In genomic region chr3:50652709-50653108, GRCh38 we compare ENCODE assay signal across 8 cellular contexts. TPM values are rescaled to one million over a fixed set of nuclear protein-coding genes. Genes with fewer than 3 reads are reported as not detected.
DNase-seq lines count a peak whose midpoint lies in the region; ATAC-seq and TF ChIP-seq lines count a peak whose summit lies in the region.

No MANE protein-coding gene starts in this region.

- BruUV-seq in Calu3 (replicated peaks; lab: Mats Ljungman, UMichigan), result no TSS peak

- H3K4me1 ChIP-seq in Karpas-422 (ENCODE audit: low read length) (no peaks in the 10 kb centered on the region), gastrocnemius medialis (peaks cover 27 to 32% of the 10 kb centered on the region in 2 donors), mesenchymal stem cell (ENCODE audit: control insufficient read depth, insufficient read depth, low read depth, low read length) (peaks cover 3% of the 10 kb centered on the region), sigmoid colon (peaks cover 0 to 18% (median 12%) of the 10 kb centered on the region in 4 donors)

- peak; percentile 76 for TF ChIP-seq CTCF in Calu3 (IDR thresholded peaks at IDR 0.05; ENCODE audit: unreplicated experiment)
- peak; percentile 42 to 83 (median 71) for TF ChIP-seq CTCF in gastrocnemius medialis (IDR thresholded peaks at IDR 0.05 in 4 of 5, conservative IDR thresholded peaks at IDR 0.05 in 1 of 5)
- TF ChIP-seq CTCF in omental fat pad (IDR thresholded peaks at IDR 0.05), result no peak
- TF ChIP-seq CTCF in sigmoid colon (IDR thresholded peaks at IDR 0.05), result peak in 1 of 4 experiments; percentile 18

- H3K79me2 ChIP-seq in Karpas-422 (ENCODE audit: low read length), result no peaks in the 10 kb centered on the region

- H3K4ac ChIP-seq in mesenchymal stem cell (ENCODE audit: low read depth in 1 of 2, low read length in 2 of 2), result no peak overlapping the region

- CTCF ChIA-PET in Calu3 (lab: Charles Lee), result interaction anchor here (0.6 to 3.2 kb wide), 11 partner anchors 14 to 63 kb away, joined by 3 to 56 read pairs (median 4); partner anchors contain the start of genes CISH and MAPKAPK3
- CTCF ChIA-PET in activated CD8-positive, alpha-beta T cell treated with anti-CD3 and anti-CD28 coated beads, Interleukin-2, amount 10 ng/mL, durations not matched to agents 7 days and 5 days (lab: Charles Lee), result interaction anchor here (0.7 to 9.6 kb wide), 16 partner anchors 10 to 101 kb away, joined by 3 to 219 read pairs (median 5); partner anchors contain the start of genes CISH, HEMK1 and MAPKAPK3

- peak; percentile 72 for ATAC-seq in activated CD8-positive, alpha-beta T cell treated with anti-CD3 and anti-CD28 coated beads, Interleukin-2, amount 10 ng/mL, durations not matched to agents 7 days and 5 days
- ATAC-seq in gastrocnemius medialis, result peak; percentile 42 to 60
- no peak for ATAC-seq in omental fat pad (ENCODE audit: low FRiP score)

- H3K4me3 Mint-ChIP-seq in Calu3 (ENCODE audit: low read depth, unreplicated experiment), result no peak overlapping the region
- H3K4me3 Mint-ChIP-seq in activated CD8-positive, alpha-beta T cell treated with anti-CD3 and anti-CD28 coated beads, Interleukin-2, amount 10 ng/mL, durations not matched to agents 7 days and 5 days, result no peak overlapping the region

- no peak overlapping the region for H3K4me3 ChIP-seq in Karpas-422 (ENCODE audit: low read length)
- no peak overlapping the region for H3K4me3 ChIP-seq in gastrocnemius medialis
- no peak overlapping the region for H3K4me3 ChIP-seq in mesenchymal stem cell (ENCODE audit: insufficient read depth in 1 of 2, low read depth in 1 of 2, low read length in 2 of 2)
- no peak overlapping the region for H3K4me3 ChIP-seq in sigmoid colon

- H3K9me2 ChIP-seq in Karpas-422 (replicated peaks; ENCODE audit: insufficient read depth, low read length), result no peaks in the 10 kb centered on the region

- no peak overlapping the region for H2AFZ ChIP-seq in Karpas-422 (ENCODE audit: low read length)
- no peak overlapping the region for H2AFZ ChIP-seq in mesenchymal stem cell (ENCODE audit: low read depth, low read length)

- no peaks in the 10 kb centered on the region for H3K36me3 ChIP-seq in Karpas-422 (ENCODE audit: insufficient read depth, low read length)
- peaks cover 0 to 12% of the 10 kb centered on the region in 2 donors for H3K36me3 ChIP-seq in gastrocnemius medialis
- H3K36me3 ChIP-seq in mesenchymal stem cell (ENCODE audit: control insufficient read depth in 1 of 2, insufficient read depth in 2 of 2, low read depth in 1 of 2, low read length in 2 of 2), result peaks cover 14 to 28% of the 10 kb centered on the region in 2 experiments
- peaks cover 0 to 6% (median 0%) of the 10 kb centered on the region in 4 donors for H3K36me3 ChIP-seq in sigmoid colon

- H3K4me2 ChIP-seq in Karpas-422 (ENCODE audit: low read depth, low read length, poor library complexity, severe bottlenecking) (no peak overlapping the region), mesenchymal stem cell (ENCODE audit: low read length, poor library complexity, severe bottlenecking) (no peak overlapping the region)

- H3K14ac ChIP-seq in mesenchymal stem cell (ENCODE audit: low read length in 2 of 2), result no peak overlapping the region

- 61% methylated on average over 2 of the region's 2 CpGs for WGBS in mesenchymal stem cell
- whole genome bisulfite sequencing in sigmoid colon, 2 donors, result 74 to 79% methylated on average over 2 of the region's 2 CpGs

- H3K27ac ChIP-seq in Karpas-422 (ENCODE audit: low read length), result no peak overlapping the region
- H3K27ac ChIP-seq in gastrocnemius medialis, result peak overlapping the region; percentile 54 to 74 (median 69)
- H3K27ac ChIP-seq in mesenchymal stem cell (ENCODE audit: low read length, poor library complexity, severe bottlenecking), result no peak overlapping the region
- no peak overlapping the region for H3K27ac ChIP-seq in sigmoid colon

- 0 out of 2 replicates have a peak, but pooled peaks cover 3% of the 10 kb centered on the region for H4K20me1 ChIP-seq in Karpas-422 (ENCODE audit: insufficient read depth, low read depth, low read length)

- DNase-seq in Calu3 (peak; percentile 78), Karpas-422 (peak; percentile 69), erythroblast (lab: John Stamatoyannopoulos, UW) (peak; percentile 47 to 67), gastrocnemius medialis (peak; percentile 33 to 75), mesenchymal stem cell (no peak), omental fat pad (ENCODE audit: low spot score) (no peak), sigmoid colon (no peak)
- peak; percentile 66 for DNase-seq in activated CD8-positive, alpha-beta T cell treated with anti-CD3 and anti-CD28 coated beads, Interleukin-2, amount 10 ng/mL, durations not matched to agents 7 days and 5 days

- no peak overlapping the region for H2AK5ac ChIP-seq in mesenchymal stem cell (ENCODE audit: low read length, severe bottlenecking)

- H3K79me1 ChIP-seq in mesenchymal stem cell (replicated peaks; ENCODE audit: low read length, poor library complexity, severe bottlenecking), result no peaks in the 10 kb centered on the region

- TF ChIP-seq POLR2A in erythroblast (IDR thresholded peaks at IDR 0.05; ENCODE audit: low read length), result no peak
- TF ChIP-seq POLR2A in gastrocnemius medialis (IDR thresholded peaks at IDR 0.05), result no peak
- TF ChIP-seq POLR2A in sigmoid colon (IDR thresholded peaks at IDR 0.05), result no peak

- no peaks in the 10 kb centered on the region for H3K9me3 Mint-ChIP-seq in Calu3 (ENCODE audit: low read depth, unreplicated experiment)
- no peaks in the 10 kb centered on the region for H3K9me3 Mint-ChIP-seq in activated CD8-positive, alpha-beta T cell treated with anti-CD3 and anti-CD28 coated beads, Interleukin-2, amount 10 ng/mL, durations not matched to agents 7 days and 5 days (ENCODE audit: insufficient read depth)

- H3K23ac ChIP-seq in mesenchymal stem cell (ENCODE audit: low read length in 2 of 2), result no peak overlapping the region

- H4K8ac ChIP-seq in mesenchymal stem cell (ENCODE audit: low read length), result no peak overlapping the region

- no peak for TF ChIP-seq EP300 in sigmoid colon (IDR thresholded peaks at IDR 0.05)

- no peaks in the 10 kb centered on the region for H3K27me3 ChIP-seq in Karpas-422 (ENCODE audit: low read length)
- no peaks in the 10 kb centered on the region for H3K27me3 ChIP-seq in gastrocnemius medialis
- H3K27me3 ChIP-seq in mesenchymal stem cell (ENCODE audit: control insufficient read depth in 1 of 2, insufficient read depth in 1 of 2, low read length in 2 of 2), result peaks cover 0 to 26% of the 10 kb centered on the region in 2 experiments
- no peaks in the 10 kb centered on the region for H3K27me3 ChIP-seq in sigmoid colon

- in situ Hi-C loops in gastrocnemius medialis (cut with MboI; ENCODE audit: low sequenced_read_pairs in 4 of 4), result no loop called here

- H2BK5ac ChIP-seq in mesenchymal stem cell (ENCODE audit: low read depth, low read length, poor library complexity, severe bottlenecking), result no peak overlapping the region

- H3K27ac Mint-ChIP-seq in Calu3 (ENCODE audit: unreplicated experiment), result no peak overlapping the region
- peak overlapping the region; percentile 21 for H3K27ac Mint-ChIP-seq in activated CD8-positive, alpha-beta T cell treated with anti-CD3 and anti-CD28 coated beads, Interleukin-2, amount 10 ng/mL, durations not matched to agents 7 days and 5 days

- H3K9me3 ChIP-seq in Karpas-422 (ENCODE audit: low read length), result no peaks in the 10 kb centered on the region
- no peaks in the 10 kb centered on the region for H3K9me3 ChIP-seq in gastrocnemius medialis
- no peaks in the 10 kb centered on the region for H3K9me3 ChIP-seq in mesenchymal stem cell (ENCODE audit: control insufficient read depth, low read length)
- H3K9me3 ChIP-seq in sigmoid colon, result no peaks in the 10 kb centered on the region

- H2BK15ac ChIP-seq in mesenchymal stem cell (ENCODE audit: low read depth, poor library complexity, severe bottlenecking), result no peak overlapping the region

- H3K27me3 Mint-ChIP-seq in Calu3 (ENCODE audit: unreplicated experiment), result peaks cover 3% of the 10 kb centered on the region
- H3K27me3 Mint-ChIP-seq in activated CD8-positive, alpha-beta T cell treated with anti-CD3 and anti-CD28 coated beads, Interleukin-2, amount 10 ng/mL, durations not matched to agents 7 days and 5 days (ENCODE audit: low read depth), result no peaks in the 10 kb centered on the region

- H4K91ac ChIP-seq in mesenchymal stem cell (ENCODE audit: low read length), result no peak overlapping the region

- peaks cover 5% of the 10 kb centered on the region for H3K36me3 Mint-ChIP-seq in Calu3 (ENCODE audit: insufficient read depth, unreplicated experiment)
- H3K36me3 Mint-ChIP-seq in activated CD8-positive, alpha-beta T cell treated with anti-CD3 and anti-CD28 coated beads, Interleukin-2, amount 10 ng/mL, durations not matched to agents 7 days and 5 days (ENCODE audit: low read depth), result peaks cover 12% of the 10 kb centered on the region

- POLR2A ChIA-PET in activated CD8-positive, alpha-beta T cell treated with anti-CD3 and anti-CD28 coated beads, Interleukin-2, amount 10 ng/mL, durations not matched to agents 7 days and 5 days (lab: Charles Lee), result interaction anchor here (0.8 to 2.0 kb wide), 3 partner anchors 32 to 40 kb away, joined by 5 to 18 read pairs (median 6); partner anchors contain the start of gene MAPKAPK3

- H3K18ac ChIP-seq in mesenchymal stem cell (ENCODE audit: low read depth in 1 of 2, low read length in 2 of 2), result no peak overlapping the region

- no peak overlapping the region for H2BK120ac ChIP-seq in mesenchymal stem cell (ENCODE audit: low read depth, low read length)

- intact Hi-C loops in Calu3 (cut with micrococcal nuclease; ENCODE audit: unreplicated experiment), result loop anchor here (1.0 kb wide), 1 partner anchor 36 kb away; no protein-coding TSS in a partner anchor
- intact Hi-C loops in gastrocnemius medialis (cut with DNase I; ENCODE audit: low total_unique reads), result loop anchor here (1.0 to 2.0 kb wide), 3 partner anchors 25 to 80 kb away; no protein-coding TSS in a partner anchor
- intact Hi-C loops in sigmoid colon (cut with DNase I), result no loop called here

- H3K9ac ChIP-seq in Karpas-422 (ENCODE audit: low read length), result no peak overlapping the region
- H3K9ac ChIP-seq in mesenchymal stem cell (ENCODE audit: low read length), result no peak overlapping the region

- no peaks in the 10 kb centered on the region for H3K4me1 Mint-ChIP-seq in Calu3 (ENCODE audit: low read depth, unreplicated experiment)
- peaks cover 23% of the 10 kb centered on the region for H3K4me1 Mint-ChIP-seq in activated CD8-positive, alpha-beta T cell treated with anti-CD3 and anti-CD28 coated beads, Interleukin-2, amount 10 ng/mL, durations not matched to agents 7 days and 5 days (ENCODE audit: low read depth)

- no peak overlapping the region for H2BK12ac ChIP-seq in mesenchymal stem cell (ENCODE audit: low read length in 2 of 2)

RNA-seq across cellular contexts. Expression of gene DOCK3, which starts 22.0 kb away (rescaled TPM):
- total RNA-seq in Calu3 (2022) (0.19 and 0.34 TPM in 2 replicates), gastrocnemius medialis (1 to 10 TPM in 1 of 4 donors, under 1 TPM in 3; 0.61 to 3.1 (median 0.73) TPM), omental fat pad (1 to 10 TPM in 3 of 4 donors, under 1 TPM in 1; 0.16 to 2.5 (median 1.4) TPM), sigmoid colon (1 to 10 TPM; 1.8 to 4.4 (median 3.6) TPM)
- 0.04 TPM in 2 replicates for total RNA-seq in Karpas-422 (2014; rRNA removed; shearing (Covaris generic); ENCODE audit: low replicate concordance)
- total RNA-seq in activated CD8-positive, alpha-beta T cell treated with anti-CD3 and anti-CD28 coated beads, Interleukin-2, amount 10 ng/mL, durations not matched to agents 7 days and 5 days, result 1 to 10 TPM; 3.2 to 3.4 TPM
- 0.17 TPM for polyA plus RNA-seq in mesenchymal stem cell (2013, experiment 1 of 2)
- 0.16 TPM for polyA plus RNA-seq in mesenchymal stem cell (2013, experiment 2 of 2)
- under 1 TPM in 1 of 3 donors, not detected in 2; 0.25 TPM for polyA plus RNA-seq in sigmoid colon

RNA-seq across cellular contexts. Expression of gene MAPKAPK3, which starts 35.8 kb away (rescaled TPM):
- total RNA-seq in Calu3 (2022), result 40.6 and 44.6 TPM in 2 replicates
- total RNA-seq in Karpas-422 (2014; rRNA removed; shearing (Covaris generic); ENCODE audit: low replicate concordance), result 20.8 and 21.7 TPM in 2 replicates
- 100 to 1,000 TPM; 224 to 225 TPM for total RNA-seq in activated CD8-positive, alpha-beta T cell treated with anti-CD3 and anti-CD28 coated beads, Interleukin-2, amount 10 ng/mL, durations not matched to agents 7 days and 5 days
- 100 to 1,000 TPM; 235 to 466 (median 387) TPM for total RNA-seq in gastrocnemius medialis
- polyA plus RNA-seq in mesenchymal stem cell (2013, experiment 1 of 2), result 28.7 TPM
- polyA plus RNA-seq in mesenchymal stem cell (2013, experiment 2 of 2), result 28.9 TPM
- 10 to 100 TPM; 25.4 to 54.6 (median 41.0) TPM for total RNA-seq in omental fat pad
- total RNA-seq in sigmoid colon, result 10 to 100 TPM; 15.2 to 22.2 (median 19.1) TPM
- 10 to 100 TPM; 19.8 to 32.8 (median 30.3) TPM for polyA plus RNA-seq in sigmoid colon

RNA-seq across cellular contexts. Expression of gene CISH, which starts 41.1 kb away (rescaled TPM):
- 1.4 and 1.6 TPM in 2 replicates for total RNA-seq in Calu3 (2022)
- total RNA-seq in Karpas-422 (2014; rRNA removed; shearing (Covaris generic); ENCODE audit: low replicate concordance), result not detected in 2 replicates
- 100 to 1,000 TPM; 380 to 394 TPM for total RNA-seq in activated CD8-positive, alpha-beta T cell treated with anti-CD3 and anti-CD28 coated beads, Interleukin-2, amount 10 ng/mL, durations not matched to agents 7 days and 5 days
- total RNA-seq in gastrocnemius medialis, result 10 to 100 TPM in 2 of 4 donors, 1 to 10 TPM in 2; 3.3 to 50.5 (median 20.3) TPM
- 2.9 TPM for polyA plus RNA-seq in mesenchymal stem cell (2013, experiment 1 of 2)
- polyA plus RNA-seq in mesenchymal stem cell (2013, experiment 2 of 2), result 2.9 TPM
- 10 to 100 TPM; 10.4 to 27.9 (median 17.9) TPM for total RNA-seq in omental fat pad
- total RNA-seq in sigmoid colon, result 10 to 100 TPM in 1 of 4 donors, 1 to 10 TPM in 3; 2.1 to 17.0 (median 5.3) TPM
- 10 to 100 TPM in 2 of 3 donors, 1 to 10 TPM in 1; 8.1 to 13.2 (median 11.8) TPM for polyA plus RNA-seq in sigmoid colon

Comparison
In these comparisons a context has a peak if more than half of its experiments do, and no peak if none do; other contexts are left out.
1. DNase-seq: peak in Calu3 (single experiment), Karpas-422 (single experiment), activated CD8-positive, alpha-beta T cell treated with anti-CD3 and anti-CD28 coated beads, Interleukin-2, amount 10 ng/mL, durations not matched to agents 7 days and 5 days (single experiment), erythroblast (2 of 2) and gastrocnemius medialis (2 of 2); none in mesenchymal stem cell (single experiment), omental fat pad (single experiment) and sigmoid colon (single experiment).
2. CTCF ChIP-seq: peak in Calu3 (single experiment) and gastrocnemius medialis (5 of 5); none in omental fat pad (0 of 3).
3. H3K27ac ChIP-seq: peak in gastrocnemius medialis (4 of 4); none in Karpas-422 (single experiment), mesenchymal stem cell (single experiment) and sigmoid colon (0 of 4).
4. RNA of gene CISH, which starts 41.1 kb away (total RNA-seq): 380 to 394 TPM in activated CD8-positive, alpha-beta T cell treated with anti-CD3 and anti-CD28 coated beads, Interleukin-2, amount 10 ng/mL, durations not matched to agents 7 days and 5 days; 3.3 to 50.5 TPM in gastrocnemius medialis, 10.4 to 27.9 TPM in omental fat pad, 2.1 to 17.0 TPM in sigmoid colon, 1.4 to 1.6 TPM in Calu3 and not detected in Karpas-422; every median in the first group is over 4 times any median in the second.